15 cellular contexts compared by ENCODE assay signal in genomic region chr16:74868035-74868434, GRCh38.
A peak's percentile ranks its signal among the peaks of the same experiment; 100 is the strongest.
DNase-seq lines count a peak whose midpoint lies in the region; ATAC-seq, FAIRE-seq and TF ChIP-seq lines count a peak whose summit lies in the region.
"Had no signal": no experiment of that assay in that cellular context is flagged by ENCODE, and none has a peak within 500 bp of the region (broad histone marks: within the 10 kb centered on the region; RNA-seq: fewer than 3 reads in every experiment).

No MANE protein-coding gene starts in this region.

- H3K4me3 ChIP-seq in breast epithelium, result peak overlapping the region in 2 of 3 donors; percentile 32 to 41
- H3K4me3 ChIP-seq in RWPE2 (ENCODE audit: severe bottlenecking), result no peak overlapping the region
- peak overlapping the region in 1 of 3 experiments; percentile 35 for H3K4me3 ChIP-seq in endothelial cell of umbilical vein (replicated peaks in 1 of 3; ENCODE audit: insufficient read depth in 1 of 3, low read depth in 1 of 3, low read length in 3 of 3)
- H3K4me3 ChIP-seq in thyroid gland (replicated peaks in 1 of 3), result no peak overlapping the region
- H3K4me3 ChIP-seq in PC-9, result no peak overlapping the region
- H3K4me3 ChIP-seq: transverse colon had no signal

- peak overlapping the region; percentile 47 for H3K9ac ChIP-seq in endothelial cell of umbilical vein (replicated peaks; ENCODE audit: extremely low read depth, insufficient read depth, low read length)

- POLR2A ChIA-PET in MCF 10A (lab: Yijun Ruan, JAX), result interaction anchor here (0.7 kb wide), 1 partner anchor 388 kb away, joined by 3 read pairs; no protein-coding TSS in a partner anchor
- POLR2A ChIA-PET in endothelial cell of umbilical vein (lab: Charles Lee), result no interaction called here
- POLR2A ChIA-PET in PC-9 (lab: Charles Lee; ENCODE audit: unreplicated experiment), result no interaction called here

- no peak for FAIRE-seq in endothelial cell of umbilical vein (lab: Jason Lieb, UNC)
- FAIRE-seq: GM12891 had no signal

- H3K27me3 ChIP-seq in breast epithelium (no peaks in the 10 kb centered on the region), RWPE2 (ENCODE audit: insufficient read depth, poor library complexity, severe bottlenecking) (no peaks in the 10 kb centered on the region), endothelial cell of umbilical vein (ENCODE audit: control insufficient read depth in 2 of 2, insufficient read depth in 2 of 2, low read length in 2 of 2) (no peaks in the 10 kb centered on the region), thyroid gland (no peaks in the 10 kb centered on the region), PC-9 (ENCODE audit: insufficient read depth, low read depth) (no peaks in the 10 kb centered on the region)
- H3K27me3 ChIP-seq: transverse colon had no signal

- H3K9me3 ChIP-seq in breast epithelium (no peaks in the 10 kb centered on the region), RWPE2 (ENCODE audit: severe bottlenecking) (no peaks in the 10 kb centered on the region), endothelial cell of umbilical vein (replicated peaks; ENCODE audit: control insufficient read depth, insufficient read depth, low read length) (no peaks in the 10 kb centered on the region), thyroid gland (no peaks in the 10 kb centered on the region), PC-9 (ENCODE audit: insufficient read depth, low read depth) (no peaks in the 10 kb centered on the region)
- H3K9me3 ChIP-seq: transverse colon had no signal

- dilution Hi-C loops in endothelial cell of umbilical vein (cut with MboI; ENCODE audit: extremely low pct_ligation_motif_present, low sequenced_read_pairs), result no loop called here

- peaks cover 7% of the 10 kb centered on the region for H3K4me1 Mint-ChIP-seq in MCF 10A (ENCODE audit: insufficient read depth, unreplicated experiment)

- H3K36me3 ChIP-seq in breast epithelium, result no peaks in the 10 kb centered on the region
- no peaks in the 10 kb centered on the region for H3K36me3 ChIP-seq in RWPE2 (ENCODE audit: low read depth)
- H3K36me3 ChIP-seq in endothelial cell of umbilical vein (ENCODE audit: control insufficient read depth in 2 of 2, extremely low read depth in 1 of 2, insufficient read depth in 2 of 2, low read length in 2 of 2), result no peaks in the 10 kb centered on the region
- peaks cover 0 to 2% of the 10 kb centered on the region in 2 donors for H3K36me3 ChIP-seq in thyroid gland
- H3K36me3 ChIP-seq in PC-9 (ENCODE audit: low read depth), result peaks cover 5% of the 10 kb centered on the region; the same call in 1 of the 2 replicates
- H3K36me3 ChIP-seq: transverse colon had no signal

- H3K27ac Mint-ChIP-seq in MCF 10A (ENCODE audit: low read depth, unreplicated experiment), result no peak overlapping the region

- no peaks in the 10 kb centered on the region for H4K20me1 ChIP-seq in endothelial cell of umbilical vein (replicated peaks; ENCODE audit: control insufficient read depth, extremely low read depth, insufficient read depth, low read length)
- no peaks in the 10 kb centered on the region for H4K20me1 ChIP-seq in PC-9 (ENCODE audit: insufficient read depth)

- H3K9me3 Mint-ChIP-seq in MCF 10A (ENCODE audit: unreplicated experiment), result no peaks in the 10 kb centered on the region
- H3K9me3 Mint-ChIP-seq: naive B cell had no signal

- BruUV-seq in MCF 10A (replicated peaks; lab: Mats Ljungman, UMichigan) (no TSS peak), endothelial cell of umbilical vein (replicated peaks; lab: Mats Ljungman, UMichigan) (TSS peak; percentile 99), PC-9 (replicated peaks; lab: Mats Ljungman, UMichigan) (no TSS peak)

- whole genome bisulfite sequencing in thyroid gland, 2 donors, result 81 to 86% methylated on average over 5 of the region's 5 CpGs

- H2AFZ ChIP-seq in endothelial cell of umbilical vein (ENCODE audit: low read depth, low read length) (peak overlapping the region; percentile 76), PC-9 (no peak overlapping the region)

- TF ChIP-seq CTCF in breast epithelium (IDR thresholded peaks at IDR 0.05) (no peak), MCF 10A (IDR thresholded peaks at IDR 0.05; ENCODE audit: unreplicated experiment) (no peak), RWPE2 (IDR thresholded peaks at IDR 0.05; ENCODE audit: poor library complexity, severe bottlenecking) (no peak), endothelial cell of umbilical vein (IDR thresholded peaks at IDR 0.05; ENCODE audit: extremely low read depth in 1 of 2, insufficient read depth in 1 of 2, low read depth in 1 of 2, low read length in 2 of 2) (no peak), thyroid gland (IDR thresholded peaks at IDR 0.05) (no peak), PC-9 (conservative IDR thresholded peaks at IDR 0.05) (no peak)

- no peaks in the 10 kb centered on the region for H3K4me1 ChIP-seq in breast epithelium
- H3K4me1 ChIP-seq in RWPE2 (ENCODE audit: insufficient read depth, poor library complexity, severe bottlenecking), result peaks cover 20% of the 10 kb centered on the region
- H3K4me1 ChIP-seq in endothelial cell of umbilical vein (ENCODE audit: control insufficient read depth, extremely low read depth, insufficient read depth, low read length), result peaks cover 17% of the 10 kb centered on the region
- H3K4me1 ChIP-seq in thyroid gland, result no peaks in the 10 kb centered on the region
- H3K4me1 ChIP-seq in PC-9 (replicated peaks; ENCODE audit: insufficient read depth), result no peaks in the 10 kb centered on the region
- H3K4me1 ChIP-seq: transverse colon had no signal

- no peak overlapping the region for H3K4me3 Mint-ChIP-seq in MCF 10A (ENCODE audit: unreplicated experiment)
- H3K4me3 Mint-ChIP-seq: naive B cell had no signal

- DNase-seq in breast epithelium (ENCODE audit: low spot score in 2 of 2) (no peak), MCF 10A (ENCODE audit: unreplicated experiment) (no peak), RWPE2 (ENCODE audit: low spot score) (no peak), endothelial cell of umbilical vein (ENCODE audit: low read depth, low spot score) (no peak), thyroid gland (no peak), NCI-H1417 treated with DMSO at 0.1 percent for 48 hours (lab: John Stamatoyannopoulos, UW) (no peak), PC-9 (no peak), HuH-7 (ENCODE audit: low spot score) (no peak)
- DNase-seq: glutamatergic neuron; naive B cell; NCI-H446 treated with DMSO at 0.1 percent for 48 hours; OCI-M1; stimulated activated CD4-positive, alpha-beta T cell treated with anti-CD3 and anti-CD28 coated beads, Interleukin-2, amount 100 ng/mL, for 48 hours; transverse colon had no signal

- H3K79me2 ChIP-seq in endothelial cell of umbilical vein (ENCODE audit: control insufficient read depth, insufficient read depth, low read length), result no peaks in the 10 kb centered on the region
- no peaks in the 10 kb centered on the region for H3K79me2 ChIP-seq in PC-9 (ENCODE audit: low read depth)

- H3K4me2 ChIP-seq in endothelial cell of umbilical vein (ENCODE audit: insufficient read depth, low read length), result peak overlapping the region; percentile 82
- H3K4me2 ChIP-seq in PC-9, result no peak overlapping the region

- intact Hi-C loops in breast epithelium (cut with DNase I; ENCODE audit: low total_unique reads), result no loop called here
- intact Hi-C loops in MCF 10A (cut with micrococcal nuclease), result loop anchor here (10.0 kb wide), 1 partner anchor 563 kb away; no protein-coding TSS in a partner anchor
- intact Hi-C loops in endothelial cell of umbilical vein (cut with micrococcal nuclease), result loop anchor here (1.0 kb wide), 1 partner anchor 243 kb away; no protein-coding TSS in a partner anchor
- intact Hi-C loops in thyroid gland (cut with DNase I), result no loop called here
- intact Hi-C loops in PC-9 (cut with micrococcal nuclease; ENCODE audit: unreplicated experiment), result no loop called here

- H3K27ac ChIP-seq in breast epithelium (peak overlapping the region in 1 of 2 donors; percentile 21), RWPE2 (ENCODE audit: poor library complexity, severe bottlenecking) (peak overlapping the region; percentile 83), endothelial cell of umbilical vein (ENCODE audit: insufficient read depth, low read depth, low read length) (peak overlapping the region; percentile 89), thyroid gland (peak overlapping the region in 2 of 3 donors; percentile 44 to 66), PC-9 (no peak overlapping the region)

- no peak for ATAC-seq in RWPE2 (ENCODE audit: low read depth)

- H3K27me3 Mint-ChIP-seq in MCF 10A (ENCODE audit: insufficient read depth, unreplicated experiment), result no peaks in the 10 kb centered on the region
- H3K27me3 Mint-ChIP-seq: naive B cell had no signal

- TF ChIP-seq POLR2A in breast epithelium (IDR thresholded peaks at IDR 0.05) (no peak), endothelial cell of umbilical vein (IDR thresholded peaks at IDR 0.05; ENCODE audit: low read depth, low read length) (no peak), thyroid gland (IDR thresholded peaks at IDR 0.05) (no peak)

- peaks cover 9% of the 10 kb centered on the region for H3K36me3 Mint-ChIP-seq in MCF 10A (ENCODE audit: insufficient read depth, unreplicated experiment)

- no peaks in the 10 kb centered on the region for H3K9me2 ChIP-seq in PC-9 (ENCODE audit: insufficient read depth)

- CTCF ChIA-PET in MCF 10A (lab: Yijun Ruan, JAX) (interaction anchor here (0.6 to 1.8 kb wide), 5 partner anchors 54 to 243 kb away, joined by 3 to 6 read pairs (median 4); no protein-coding TSS in a partner anchor), endothelial cell of umbilical vein (lab: Charles Lee) (interaction anchor here (0.7 to 1.3 kb wide), 3 partner anchors 57 to 163 kb away, joined by 3 to 5 read pairs (median 3); no protein-coding TSS in a partner anchor), PC-9 (lab: Charles Lee) (no interaction called here)

- no peaks in the 10 kb centered on the region for H3K9me1 ChIP-seq in endothelial cell of umbilical vein (replicated peaks; ENCODE audit: control insufficient read depth, extremely low read depth, insufficient read depth, low read length)

- no peaks in the 10 kb centered on the region for H3F3A ChIP-seq in PC-9 (ENCODE audit: insufficient read depth, low read depth)

TF ChIP-seq in endothelial cell of umbilical vein, 7 proteins besides CTCF, POLR2A, EP300 and RAD21:
- no peak for TF ChIP-seq MAX (IDR thresholded peaks at IDR 0.05; ENCODE audit: insufficient read depth, insufficient read length)
- no peak for TF ChIP-seq MYC (IDR thresholded peaks at IDR 0.05; ENCODE audit: low read depth, low read length)
- no peak for TF ChIP-seq JUN (IDR thresholded peaks at IDR 0.05; ENCODE audit: borderline replicate concordance, insufficient read depth, insufficient read length, low read depth)
- no peak for TF ChIP-seq FOS (IDR thresholded peaks at IDR 0.05; ENCODE audit: borderline replicate concordance, insufficient read depth, low read length)
- no peak for TF ChIP-seq EZH2 (IDR thresholded peaks at IDR 0.05; ENCODE audit: borderline replicate concordance, low read depth, low read length, severe bottlenecking)
- no peak for TF ChIP-seq POLR2AphosphoS5 (IDR thresholded peaks at IDR 0.05; ENCODE audit: insufficient read depth, low read depth, low read length)
- no peak for TF ChIP-seq GATA2 (IDR thresholded peaks at IDR 0.05; ENCODE audit: insufficient read depth, insufficient read length, low read depth, low read length)

Comparison
In these comparisons a context has a peak if more than half of its experiments do, and no peak if none do; other contexts are left out.
1. intact Hi-C loops: an anchor here in MCF 10A (10.0 kb wide) and endothelial cell of umbilical vein (1.0 kb wide); none called in breast epithelium, thyroid gland and PC-9.
2. H3K4me3 ChIP-seq: peak in breast epithelium (2 of 3); none in RWPE2 (single experiment), thyroid gland (0 of 3) and PC-9 (single experiment).